ENCODE assay signal across 19 cellular contexts in genomic region chr9:119998614-119999013, GRCh38.
"Had no signal": no experiment of that assay in that cellular context is flagged by ENCODE, and none has a peak within 500 bp of the region (broad histone marks: within the 10 kb centered on the region; RNA-seq: fewer than 3 reads in every experiment).

No MANE protein-coding gene starts in this region.

- H3K4me1 Mint-ChIP-seq: natural killer cell, neural crest cell had no signal

- H3K27ac ChIP-seq: coronary artery, dorsolateral prefrontal cortex, heart left ventricle, tibial artery, upper lobe of left lung, vagina had no signal

- H3K27me3 ChIP-seq: tibial artery, upper lobe of left lung, vagina had no signal

- ATAC-seq: heart left ventricle, left lobe of liver, natural killer cell, sciatic nerve had no signal

- H3K4me1 ChIP-seq: heart left ventricle, tibial artery, vagina had no signal

- H3K9me3 ChIP-seq: heart left ventricle, tibial artery, upper lobe of left lung, vagina had no signal

- H3K9me3 Mint-ChIP-seq: natural killer cell, neural crest cell had no signal

- H3K27ac Mint-ChIP-seq: natural killer cell had no signal

- DNase-seq: effector CD8-positive, alpha-beta T cell; foreskin melanocyte; heart left ventricle; hippocampal formation; kidney glomerular epithelial cell; mammary epithelial cell; natural killer cell; posterior cingulate gyrus; small intestine; stimulated activated CD4-positive, alpha-beta T cell treated with anti-CD3 and anti-CD28 coated beads, Interleukin-12 subunit alpha, Interleukin-12 subunit beta, amount 100 ng/mL, for 4 hours; stimulated activated naive CD4-positive, alpha-beta T cell; tibial artery had no signal

- H3K36me3 Mint-ChIP-seq: natural killer cell had no signal

- H3K4me3 Mint-ChIP-seq: natural killer cell, neural crest cell had no signal

- H3K36me3 ChIP-seq: heart left ventricle, tibial artery, upper lobe of left lung, vagina had no signal

- H3K4me3 ChIP-seq: coronary artery, dorsolateral prefrontal cortex, heart left ventricle, tibial artery, upper lobe of left lung, vagina had no signal
